18 cellular contexts compared by ENCODE assay signal in genomic region chr9:134061688-134062371, GRCh38. TPM values are rescaled to one million over a fixed set of nuclear protein-coding genes. Genes with fewer than 3 reads are reported as not detected.
DNase-seq lines count a peak whose midpoint lies in the region; ATAC-seq, FAIRE-seq and TF ChIP-seq lines count a peak whose summit lies in the region.
"Had no signal": no experiment of that assay in that cellular context is flagged by ENCODE, and none has a peak within 500 bp of the region (broad histone marks: within the 10 kb centered on the region; RNA-seq: fewer than 3 reads in every experiment).

No MANE protein-coding gene starts in this region.

- FAIRE-seq in HepG2 (lab: Jason Lieb, UNC) (no peak), H1 (lab: Jason Lieb, UNC) (no peak)

- in situ Hi-C loops in HepG2 (cut with HindIII; ENCODE audit: extremely low pct_ligation_motif_present, low pct_unique_long_range_greater_than_20kb), result loop anchor here (10.0 kb wide), 1 partner anchor 273 kb away; no protein-coding TSS in a partner anchor

- H3K14ac ChIP-seq in H1 (ENCODE audit: insufficient read length) (no peak overlapping the region), neuronal stem cell (ENCODE audit: low read length) (peak overlapping the region; percentile 86)

- H3K27ac ChIP-seq in HepG2 (ENCODE audit: extremely low read length, insufficient read depth, low read length) (peak overlapping the region; percentile 5), right lobe of liver (no peak overlapping the region), H1 (ENCODE audit: low read depth, low read length) (peak overlapping the region; percentile 24; the same call in 1 of the 2 replicates), neuronal stem cell (replicated peaks; ENCODE audit: low read length) (no peak overlapping the region)
- H3K27ac ChIP-seq: vagina had no signal

- H3K4me2 ChIP-seq in HepG2 (ENCODE audit: low read depth, low read length) (no peak overlapping the region; the same call in 1 of the 2 replicates), H1 (ENCODE audit: insufficient read depth in 1 of 2, low read depth in 2 of 2, low read length in 2 of 2) (no peak overlapping the region), neuronal stem cell (ENCODE audit: insufficient read depth, low read length, poor library complexity, severe bottlenecking) (peak overlapping the region; percentile 0)

- POLR2A ChIA-PET in HepG2 (lab: Yijun Ruan, JAX), result no interaction called here
- POLR2A ChIA-PET in H1 (lab: Charles Lee; ENCODE audit: partially characterized antibody), result interaction anchor here (0.9 to 2.0 kb wide), 3 partner anchors 9 to 74 kb away, joined by 3 to 4 read pairs (median 4); partner anchors contain the start of gene WDR5

- H2BK15ac ChIP-seq in H1 (ENCODE audit: low read length) (no peak overlapping the region), neuronal stem cell (ENCODE audit: low read length) (no peak overlapping the region)

- H2BK120ac ChIP-seq in H1 (replicated peaks; ENCODE audit: low read depth, low read length) (no peak overlapping the region), neuronal stem cell (ENCODE audit: low read depth, low read length) (no peak overlapping the region)

- TF ChIP-seq EP300 in HepG2 (IDR thresholded peaks at IDR 0.05; ENCODE audit: low read depth in 2 of 2, low read length in 2 of 2) (no peak), HepG2 (CRISPR knock-in tag; IDR thresholded peaks at IDR 0.05; ENCODE audit: borderline replicate concordance) (no peak), H1 (IDR thresholded peaks at IDR 0.05; ENCODE audit: borderline replicate concordance in 1 of 2, low read depth in 2 of 2, low read length in 2 of 2) (no peak)

- H3K27me3 ChIP-seq in HepG2 (ENCODE audit: control insufficient read depth in 1 of 2, insufficient read depth in 2 of 2, low read length in 2 of 2), result no peaks in the 10 kb centered on the region; a peak in 1 of 5 replicates
- H3K27me3 ChIP-seq in right lobe of liver, result no peaks in the 10 kb centered on the region
- H3K27me3 ChIP-seq in H1 (replicated peaks in 1 of 4; ENCODE audit: control insufficient read depth in 3 of 4, extremely low read depth in 1 of 4, insufficient read depth in 3 of 4, low read length in 3 of 4), result no peaks in the 10 kb centered on the region
- H3K27me3 ChIP-seq in neuronal stem cell (ENCODE audit: control insufficient read depth in 3 of 3, insufficient read depth in 3 of 3, low read depth in 1 of 3, low read length in 3 of 3), result no peaks in the 10 kb centered on the region
- H3K27me3 ChIP-seq: vagina had no signal

- H4K20me1 ChIP-seq in HepG2 (ENCODE audit: insufficient read depth, low read length) (peaks cover 45% of the 10 kb centered on the region), H1 (replicated peaks in 1 of 2; ENCODE audit: control insufficient read depth in 1 of 2, insufficient read depth in 2 of 2, low read length in 2 of 2) (peaks cover 67 to 68% of the 10 kb centered on the region in 2 experiments)

- no peak overlapping the region for H2AFZ ChIP-seq in HepG2 (ENCODE audit: low read length)
- H2AFZ ChIP-seq in H1 (ENCODE audit: low read length), result no peak overlapping the region
- no peak overlapping the region for H2AFZ ChIP-seq in neuronal stem cell (ENCODE audit: low read length)

- H3K9ac ChIP-seq in HepG2 (ENCODE audit: insufficient read depth, low read depth, low read length), result no peak overlapping the region
- H3K9ac ChIP-seq in H1 (replicated peaks in 1 of 4; ENCODE audit: extremely low read depth in 1 of 4, low read depth in 3 of 4, low read length in 3 of 4), result no peak overlapping the region
- no peak overlapping the region for H3K9ac ChIP-seq in neuronal stem cell (ENCODE audit: low read depth, low read length, poor library complexity)

- no peak overlapping the region for H2BK12ac ChIP-seq in H1 (ENCODE audit: low read depth, low read length)
- H2BK12ac ChIP-seq in neuronal stem cell (ENCODE audit: low read length), result no peak overlapping the region

- H4K8ac ChIP-seq in H1 (ENCODE audit: extremely low read depth, insufficient read depth, low read length) (no peak overlapping the region), neuronal stem cell (ENCODE audit: low read depth, low read length) (peak overlapping the region; percentile 10)

- H3K79me1 ChIP-seq in H1 (ENCODE audit: low read depth, low read length) (peaks cover 46% of the 10 kb centered on the region), neuronal stem cell (ENCODE audit: low read depth, low read length) (peaks cover 54% of the 10 kb centered on the region)

- TF ChIP-seq CTCF in HepG2 (CRISPR knock-in tag; IDR thresholded peaks at IDR 0.05), result no peak
- TF ChIP-seq CTCF in right lobe of liver (IDR thresholded peaks at IDR 0.05), result no peak
- TF ChIP-seq CTCF in H1 (IDR thresholded peaks at IDR 0.05; ENCODE audit: control extremely low read depth in 1 of 3, insufficient read depth in 1 of 3, low read depth in 1 of 3, low read length in 3 of 3), result no peak

- TF ChIP-seq POLR2A in HepG2 (IDR thresholded peaks at IDR 0.05; ENCODE audit: insufficient read depth in 1 of 2, low read depth in 2 of 2, low read length in 2 of 2) (no peak), right lobe of liver (IDR thresholded peaks at IDR 0.05) (no peak), H1 (IDR thresholded peaks at IDR 0.05; ENCODE audit: control extremely low read depth in 1 of 2, low read depth in 2 of 2, low read length in 2 of 2) (no peak)

- H3K56ac ChIP-seq in H1 (replicated peaks; ENCODE audit: insufficient read length, low read depth, low read length), result no peak overlapping the region

- intact Hi-C loops in HepG2 (cut with micrococcal nuclease; ENCODE audit: unreplicated experiment), result no loop called here
- intact Hi-C loops in right lobe of liver (cut with DNase I), result no loop called here

- H2BK20ac ChIP-seq in H1 (ENCODE audit: low read length), result no peak overlapping the region

- H2AK5ac ChIP-seq in H1 (ENCODE audit: low read depth, low read length), result no peak overlapping the region
- H2AK5ac ChIP-seq in neuronal stem cell (ENCODE audit: low read depth, low read length), result no peak overlapping the region

- DNase-seq in HepG2 (ENCODE audit: low spot score) (no peak), right lobe of liver (no peak), H1 (ENCODE audit: low read depth in 1 of 2, low spot score in 2 of 2) (peak in 1 of 2 experiments; percentile 43), neuronal stem cell (ENCODE audit: low spot score) (no peak), NCI-H2029 (lab: John Stamatoyannopoulos, UW) (no peak)
- DNase-seq in stimulated activated CD4-positive, alpha-beta T cell treated with anti-CD3 and anti-CD28 coated beads, Interleukin-2, amount 100 ng/mL, for 48 hours, result no peak
- DNase-seq: activated CD4-positive, alpha-beta T cell treated with anti-CD3 and anti-CD28 coated beads for 36 hours; activated T-cell treated with anti-CD3 and anti-CD28 coated beads, Interleukin-2, amount 50 U/mL, for 1 hour; caudate nucleus; DMS 273 treated with DMSO at 0.1 percent for 48 hours; mammary epithelial cell; NCI-H1092; Right ventricle myocardium superior; stimulated activated naive CD8-positive, alpha-beta T cell treated with anti-CD3 and anti-CD28 coated beads, Interleukin-15, Interleukin-2, amounts not matched to agents 100 U/mL and 50 U/mL, for 24 hours had no signal

- CTCF ChIA-PET in HepG2 (lab: Yijun Ruan, JAX; ENCODE audit: low intra/inter-chr PET ratio, low total read pairs) (no interaction called here), H1 (lab: Charles Lee; ENCODE audit: partially characterized antibody) (interaction anchor here (0.6 to 1.3 kb wide), 4 partner anchors 11 to 268 kb away, joined by 3 to 5 read pairs (median 3); no protein-coding TSS in a partner anchor)

- H3K18ac ChIP-seq in H1 (ENCODE audit: extremely low read depth, low read length) (no peak overlapping the region), neuronal stem cell (ENCODE audit: low read length) (peak overlapping the region; percentile 25)

- no peak overlapping the region for H3K4me3 ChIP-seq in HepG2 (replicated peaks in 1 of 3; ENCODE audit: insufficient read depth in 1 of 3, low read depth in 2 of 3, low read length in 3 of 3)
- no peak overlapping the region for H3K4me3 ChIP-seq in right lobe of liver
- no peak overlapping the region for H3K4me3 ChIP-seq in H1 (ENCODE audit: extremely low read depth in 1 of 4, insufficient read depth in 2 of 4, low read depth in 3 of 4, low read length in 4 of 4)
- H3K4me3 ChIP-seq in neuronal stem cell (ENCODE audit: low read length in 2 of 2), result no peak overlapping the region
- H3K4me3 ChIP-seq: skin epidermis, vagina had no signal

- H3K23ac ChIP-seq in H1 (ENCODE audit: insufficient read length) (no peak overlapping the region), neuronal stem cell (ENCODE audit: low read depth, low read length, poor library complexity) (peak overlapping the region; percentile 77)

- TF ChIP-seq RAD21 in HepG2 (CRISPR knock-in tag; IDR thresholded peaks at IDR 0.05) (no peak), H1 (IDR thresholded peaks at IDR 0.05 in 1 of 2, conservative IDR thresholded peaks at IDR 0.05 in 1 of 2; ENCODE audit: low read depth in 2 of 2, low read length in 2 of 2) (no peak)

- BruUV-seq in HepG2 (replicated peaks; lab: Mats Ljungman, UMichigan), result no TSS peak

- H3K79me2 ChIP-seq in HepG2 (ENCODE audit: insufficient read depth, low read length), result peaks cover 97% of the 10 kb centered on the region
- H3K79me2 ChIP-seq in H1 (ENCODE audit: control insufficient read depth in 1 of 2, insufficient read depth in 2 of 2, low read length in 2 of 2), result peaks cover 45 to 100% of the 10 kb centered on the region in 2 experiments

- H2BK5ac ChIP-seq in H1 (ENCODE audit: low read depth, low read length) (0 out of 2 replicates have a peak overlapping the region, but pooled peaks have one; percentile 71), neuronal stem cell (ENCODE audit: low read length) (peak overlapping the region; percentile 48)

- H3K4ac ChIP-seq in H1 (replicated peaks; ENCODE audit: insufficient read length, low read depth, low read length) (no peak overlapping the region), neuronal stem cell (ENCODE audit: low read length) (no peak overlapping the region)

- peaks cover 80% of the 10 kb centered on the region for H3K4me1 ChIP-seq in HepG2 (ENCODE audit: insufficient read depth, low read length)
- H3K4me1 ChIP-seq in right lobe of liver, result peaks cover 0 to 41% (median 16%) of the 10 kb centered on the region in 4 donors
- H3K4me1 ChIP-seq in H1 (replicated peaks in 1 of 4; ENCODE audit: control insufficient read depth in 3 of 4, insufficient read depth in 4 of 4, low read length in 3 of 4), result peaks cover 0 to 19% (median 12%) of the 10 kb centered on the region in 4 experiments; a peak in 6 of 7 replicates
- peaks cover 8 to 44% of the 10 kb centered on the region in 2 donors for H3K4me1 ChIP-seq in neuronal stem cell (ENCODE audit: control insufficient read depth in 2 of 2, insufficient read depth in 1 of 2, low read depth in 1 of 2, low read length in 2 of 2)

- WGBS in HepG2 (ENCODE audit: low lambda C conversion rate), result 82% methylated on average over 2 of the region's 22 CpGs
- WGBS in right lobe of liver (ENCODE audit: insufficient coverage, low coverage, low lambda C conversion rate, missing lambda C conversion rate), result 60% methylated on average over 3 of the region's 22 CpGs
- 87% methylated on average over 18 of the region's 22 CpGs; no CpG with 5 or more reads in 1 of the 2 experiments for WGBS in H1 (ENCODE audit: extremely low coverage in 1 of 2, insufficient coverage in 1 of 2, insufficient read length in 1 of 2, insufficient replicate concordance in 2 of 2, low coverage in 1 of 2, low lambda C conversion rate in 2 of 2, missing lambda C conversion rate in 1 of 2), 2 experiments
- WGBS in neuronal stem cell (ENCODE audit: extremely low coverage in 2 of 2, insufficient read length in 2 of 2, insufficient replicate concordance in 1 of 2), 2 donors, result no CpG with 5 or more reads among the region's 22 CpGs

- peaks cover 5% of the 10 kb centered on the region for H3K23me2 ChIP-seq in H1 (ENCODE audit: low read depth, low read length)

- H3K36me3 ChIP-seq in HepG2 (replicated peaks in 1 of 2; ENCODE audit: control insufficient read depth in 1 of 2, insufficient read depth in 2 of 2, low read length in 2 of 2) (peaks cover 0 to 1% of the 10 kb centered on the region in 2 experiments; a peak in 1 of 5 replicates), right lobe of liver (no peaks in the 10 kb centered on the region), H1 (ENCODE audit: control insufficient read depth in 2 of 4, insufficient read depth in 4 of 4, low read length in 3 of 4) (no peaks in the 10 kb centered on the region; a peak in 1 of 8 replicates), neuronal stem cell (replicated peaks in 1 of 2; ENCODE audit: control insufficient read depth in 2 of 2, insufficient read depth in 2 of 2, low read length in 2 of 2) (peaks cover 7 to 36% of the 10 kb centered on the region in 2 donors)
- H3K36me3 ChIP-seq: vagina had no signal

- H4K91ac ChIP-seq in H1 (replicated peaks; ENCODE audit: insufficient read length, low read length), result no peak overlapping the region
- no peak overlapping the region for H4K91ac ChIP-seq in neuronal stem cell (ENCODE audit: low read depth, low read length, poor library complexity)

- H3K9me3 ChIP-seq in HepG2 (ENCODE audit: low read length) (no peaks in the 10 kb centered on the region), right lobe of liver (no peaks in the 10 kb centered on the region), H1 (ENCODE audit: insufficient read depth in 2 of 2, low read depth in 1 of 2, low read length in 1 of 2) (no peaks in the 10 kb centered on the region), neuronal stem cell (replicated peaks in 1 of 2; ENCODE audit: control insufficient read depth in 2 of 2, insufficient read depth in 1 of 2, low read depth in 1 of 2, low read length in 2 of 2) (no peaks in the 10 kb centered on the region)
- H3K9me3 ChIP-seq: vagina had no signal

- no peak for ATAC-seq in HepG2
- ATAC-seq in right lobe of liver, result no peak
- ATAC-seq in GM21390 (IDR thresholded peaks at IDR 0.05; ENCODE audit: unreplicated experiment), result no peak
- no peak for ATAC-seq in GM21528 (IDR thresholded peaks at IDR 0.05; ENCODE audit: low FRiP score, unreplicated experiment)
- ATAC-seq: activated CD4-positive, alpha-beta T cell treated with anti-CD3 and anti-CD28 coated beads for 36 hours; stimulated activated naive CD8-positive, alpha-beta T cell treated with anti-CD3 and anti-CD28 coated beads, Interleukin-15, Interleukin-2, amounts not matched to agents 100 U/mL and 50 U/mL, for 24 hours had no signal

- H4K5ac ChIP-seq in H1 (ENCODE audit: insufficient read length, low read depth, low read length), result no peak overlapping the region

RNA-seq across cellular contexts. Expression of gene BRD3, which starts 6.0 kb away (rescaled TPM):
- total RNA-seq in HepG2 (2016; rRNA removed; fragmentation: Illumina TruSeq; extraction: Trizol) (5.9 and 11.2 TPM in 2 replicates), right lobe of liver (10 to 100 TPM; 10.7 to 25.4 (median 21.1) TPM)
- total RNA-seq in HepG2 (2016; cell fraction: cytosol; rRNA removed; fragmentation: Illumina TruSeq; extraction: Trizol; ENCODE audit: low read depth), result 1.2 TPM in 2 replicates
- total RNA-seq in HepG2 (2016; cell fraction: insoluble cytoplasmic fraction; rRNA removed; fragmentation: Illumina TruSeq; extraction: Trizol), result 7.7 and 8.4 TPM in 2 replicates
- 4.3 and 4.8 TPM in 2 replicates for total RNA-seq in HepG2 (2016; cell fraction: membrane; rRNA removed; fragmentation: Illumina TruSeq; extraction: Trizol)
- 8.6 and 9.0 TPM in 2 replicates for total RNA-seq in HepG2 (2016; cell fraction: nucleus; rRNA removed; fragmentation: Illumina TruSeq; extraction: Trizol)
- polyA plus RNA-seq in HepG2 (2011; rRNA removed) (12.8 and 12.9 TPM in 2 replicates), H1 (2011; rRNA removed) (31.0 and 38.4 TPM in 2 replicates)
- polyA plus RNA-seq in HepG2 (2011; cell fraction: cytosol; rRNA removed), result 7.3 and 8.3 TPM in 2 replicates
- polyA plus RNA-seq in HepG2 (2011; cell fraction: nucleus; rRNA removed), result 33.7 and 42.3 TPM in 2 replicates
- polyA plus RNA-seq in HepG2 (2012), result 22.7 and 27.4 TPM in 2 replicates
- polyA plus RNA-seq in HepG2 (2016; cell fraction: cytosol; fragmentation: Illumina TruSeq; extraction: Trizol; ENCODE audit: low read depth), result 1.8 and 2.3 TPM in 2 replicates
- polyA plus RNA-seq in HepG2 (2016; cell fraction: insoluble cytoplasmic fraction; fragmentation: Illumina TruSeq; extraction: Trizol; ENCODE audit: low read depth), result 12.6 and 17.1 TPM in 2 replicates
- polyA plus RNA-seq in HepG2 (2016; cell fraction: membrane; fragmentation: Illumina TruSeq; extraction: Trizol; ENCODE audit: low read depth), result 4.3 and 4.6 TPM in 2 replicates
- polyA plus RNA-seq in HepG2 (2016; cell fraction: nucleus; fragmentation: Illumina TruSeq; extraction: Trizol; ENCODE audit: insufficient read depth, low read depth), result 21.2 and 21.4 TPM in 2 replicates
- polyA minus RNA-seq in HepG2 (2011; rRNA and poly(A)+ RNA removed; ENCODE audit: low replicate concordance), result 15.0 and 25.5 TPM in 2 replicates
- 23.5 and 27.0 TPM in 2 replicates for polyA minus RNA-seq in HepG2 (2011; cell fraction: cytosol; rRNA and poly(A)+ RNA removed)
- 13.3 and 16.8 TPM in 2 replicates for polyA minus RNA-seq in HepG2 (2011; cell fraction: nucleus; rRNA and poly(A)+ RNA removed)
- total RNA-seq in H1 (2021; fragmentation: NEBNext Ultra II Directional; extraction: Animal tissue kit (Norgen Biotek cat#: 25700)), result 82.7 and 87.8 TPM in 2 replicates
- 15.4 TPM for polyA plus RNA-seq in H1 (2011; cell fraction: cytosol; rRNA removed)
- 36.5 TPM for polyA plus RNA-seq in H1 (2011; cell fraction: nucleus; rRNA removed)
- polyA plus RNA-seq in H1 (2012, experiment 1 of 2), result 46.3 to 49.6 TPM (median 47.8 TPM) in 4 replicates
- 24.5 TPM for polyA plus RNA-seq in H1 (2012, experiment 2 of 2)
- 34.4 TPM for polyA plus RNA-seq in H1 (2013, experiment 1 of 2)
- polyA plus RNA-seq in H1 (2013, experiment 2 of 2), result 34.5 TPM
- 15.6 and 21.7 TPM in 2 replicates for polyA minus RNA-seq in H1 (2011; rRNA and poly(A)+ RNA removed)
- 51.7 TPM for polyA minus RNA-seq in H1 (2011; cell fraction: cytosol; rRNA and poly(A)+ RNA removed)
- polyA minus RNA-seq in H1 (2011; cell fraction: nucleus; rRNA and poly(A)+ RNA removed), result 35.8 TPM
- 47.9 TPM for polyA plus RNA-seq in neuronal stem cell (2013, experiment 1 of 2)
- polyA plus RNA-seq in neuronal stem cell (2013, experiment 2 of 2), result 50.2 TPM

RNA-seq across cellular contexts. Expression of gene BRD3OS, which starts 36.5 kb away (rescaled TPM):
- total RNA-seq in HepG2 (2016; rRNA removed; fragmentation: Illumina TruSeq; extraction: Trizol) (4.9 and 5.0 TPM in 2 replicates), right lobe of liver (1 to 10 TPM; 3.2 to 8.1 (median 5.9) TPM)
- 2.6 and 4.1 TPM in 2 replicates for total RNA-seq in HepG2 (2016; cell fraction: cytosol; rRNA removed; fragmentation: Illumina TruSeq; extraction: Trizol; ENCODE audit: low read depth)
- total RNA-seq in HepG2 (2016; cell fraction: insoluble cytoplasmic fraction; rRNA removed; fragmentation: Illumina TruSeq; extraction: Trizol), result 4.9 and 5.5 TPM in 2 replicates
- 10.3 and 11.9 TPM in 2 replicates for total RNA-seq in HepG2 (2016; cell fraction: membrane; rRNA removed; fragmentation: Illumina TruSeq; extraction: Trizol)
- 3.1 and 4.3 TPM in 2 replicates for total RNA-seq in HepG2 (2016; cell fraction: nucleus; rRNA removed; fragmentation: Illumina TruSeq; extraction: Trizol)
- polyA plus RNA-seq in HepG2 (2011; rRNA removed) (3.9 and 5.7 TPM in 2 replicates), H1 (2011; rRNA removed) (12.7 and 13.6 TPM in 2 replicates)
- 3.3 and 4.0 TPM in 2 replicates for polyA plus RNA-seq in HepG2 (2011; cell fraction: cytosol; rRNA removed)
- polyA plus RNA-seq in HepG2 (2011; cell fraction: nucleus; rRNA removed), result 3.3 and 3.7 TPM in 2 replicates
- polyA plus RNA-seq in HepG2 (2012), result 2.3 and 2.6 TPM in 2 replicates
- polyA plus RNA-seq in HepG2 (2016; cell fraction: cytosol; fragmentation: Illumina TruSeq; extraction: Trizol; ENCODE audit: low read depth), result 4.5 and 6.0 TPM in 2 replicates
- 5.4 and 5.8 TPM in 2 replicates for polyA plus RNA-seq in HepG2 (2016; cell fraction: insoluble cytoplasmic fraction; fragmentation: Illumina TruSeq; extraction: Trizol; ENCODE audit: low read depth)
- 8.8 and 10.1 TPM in 2 replicates for polyA plus RNA-seq in HepG2 (2016; cell fraction: membrane; fragmentation: Illumina TruSeq; extraction: Trizol; ENCODE audit: low read depth)
- polyA plus RNA-seq in HepG2 (2016; cell fraction: nucleus; fragmentation: Illumina TruSeq; extraction: Trizol; ENCODE audit: insufficient read depth, low read depth), result 4.3 and 5.4 TPM in 2 replicates
- polyA minus RNA-seq in HepG2 (2011; rRNA and poly(A)+ RNA removed; ENCODE audit: low replicate concordance), result 5.6 and 12.7 TPM in 2 replicates
- 2.5 and 3.1 TPM in 2 replicates for polyA minus RNA-seq in HepG2 (2011; cell fraction: cytosol; rRNA and poly(A)+ RNA removed)
- 1.5 and 2.1 TPM in 2 replicates for polyA minus RNA-seq in HepG2 (2011; cell fraction: nucleus; rRNA and poly(A)+ RNA removed)
- 17.2 and 20.2 TPM in 2 replicates for total RNA-seq in H1 (2021; fragmentation: NEBNext Ultra II Directional; extraction: Animal tissue kit (Norgen Biotek cat#: 25700))
- 13.0 TPM for polyA plus RNA-seq in H1 (2011; cell fraction: cytosol; rRNA removed)
- 11.0 TPM for polyA plus RNA-seq in H1 (2011; cell fraction: nucleus; rRNA removed)
- polyA plus RNA-seq in H1 (2012, experiment 1 of 2), result 12.5 to 16.9 TPM (median 14.6 TPM) in 4 replicates
- polyA plus RNA-seq in H1 (2012, experiment 2 of 2), result 17.3 TPM
- polyA plus RNA-seq in H1 (2013, experiment 1 of 2), result 11.6 TPM
- 12.4 TPM for polyA plus RNA-seq in H1 (2013, experiment 2 of 2)
- polyA minus RNA-seq in H1 (2011; rRNA and poly(A)+ RNA removed), result 6.7 and 9.0 TPM in 2 replicates
- 10.8 TPM for polyA minus RNA-seq in H1 (2011; cell fraction: cytosol; rRNA and poly(A)+ RNA removed)
- polyA minus RNA-seq in H1 (2011; cell fraction: nucleus; rRNA and poly(A)+ RNA removed), result 7.3 TPM
- 33.0 TPM for polyA plus RNA-seq in neuronal stem cell (2013, experiment 1 of 2)
- polyA plus RNA-seq in neuronal stem cell (2013, experiment 2 of 2), result 33.5 TPM

Comparison
In these comparisons a context has a peak if more than half of its experiments do, and no peak if none do; other contexts are left out.
1. H3K27ac ChIP-seq: peak in HepG2 (single experiment) and H1 (single experiment); none in right lobe of liver (0 of 3) and neuronal stem cell (single experiment).